Comparison of ENCODE assay signal across 29 cellular contexts in the genomic region with DNA sequence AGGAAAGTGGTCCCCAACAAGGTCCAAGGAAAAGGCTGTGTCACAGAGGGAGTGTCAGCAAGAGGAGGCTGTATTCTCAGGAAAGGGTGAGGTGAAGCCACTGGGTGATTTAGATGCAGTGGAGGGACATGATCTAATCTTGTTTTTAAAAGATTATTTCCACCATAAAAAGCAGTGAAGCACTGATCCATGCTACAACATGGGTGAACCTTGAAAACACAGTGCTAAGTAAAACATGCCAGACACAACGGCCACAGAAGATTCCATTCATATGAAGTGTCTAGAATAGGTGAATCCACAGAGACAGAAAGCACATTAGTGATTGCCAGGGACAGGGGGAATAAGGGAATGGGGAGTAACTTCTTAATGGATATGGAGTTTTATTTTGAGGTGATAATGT. TPM values are rescaled to one million over a fixed set of nuclear protein-coding genes. Genes with fewer than 3 reads are reported as not detected.
DNase-seq lines count a peak whose midpoint lies in the region; ATAC-seq and FAIRE-seq lines count a peak whose summit lies in the region.
"Had no signal": no experiment of that assay in that cellular context is flagged by ENCODE, and none has a peak within 500 bp of the region (broad histone marks: within the 10 kb centered on the region; RNA-seq: fewer than 3 reads in every experiment).

No MANE protein-coding gene starts in this region.

- H3K9me3 ChIP-seq in naive thymus-derived CD4-positive, alpha-beta T cell (ENCODE audit: control insufficient read depth in 2 of 3, low read length in 3 of 3): no peaks in the 10 kb centered on the region
- H3K9me3 ChIP-seq: A549; BLaER1 treated with 17β-estradiol and CSF1 and Interleukin-3, amounts not matched to agents 10 nM and 100 nM; gastrocnemius medialis; transverse colon had no signal

- CTCF ChIA-PET in activated naive CD4-positive, alpha-beta T cell treated with anti-CD3 and anti-CD28 coated beads, Interleukin-2, amount 10 ng/mL, durations not matched to agents 7 days and 5 days (lab: Charles Lee): interaction anchor here (1.1 to 1.3 kb wide), 2 partner anchors 9 to 26 kb away, joined by 3 to 11 read pairs; no protein-coding TSS in a partner anchor
- CTCF ChIA-PET in naive thymus-derived CD4-positive, alpha-beta T cell (lab: Charles Lee): no interaction called here

- no peaks in the 10 kb centered on the region for H3K27me3 Mint-ChIP-seq in activated naive CD4-positive, alpha-beta T cell treated with anti-CD3 and anti-CD28 coated beads, Interleukin-2, amount 10 ng/mL, durations not matched to agents 7 days and 5 days
- H3K27me3 Mint-ChIP-seq in naive thymus-derived CD4-positive, alpha-beta T cell: no peaks in the 10 kb centered on the region
- H3K27me3 Mint-ChIP-seq: activated CD4-positive, alpha-beta T cell treated with anti-CD3 and anti-CD28 coated beads, Interleukin-2, amount 10 ng/mL, durations not matched to agents 7 days and 5 days; activated CD8-positive, alpha-beta memory T cell treated with anti-CD3 and anti-CD28 coated beads, Interleukin-2, amount 10 ng/mL, durations not matched to agents 7 days and 5 days; activated naive CD8-positive, alpha-beta T cell treated with anti-CD3 and anti-CD28 coated beads, Interleukin-2, amount 10 ng/mL, durations not matched to agents 7 days and 5 days; T-cell had no signal

- no peak overlapping the region for H3K4me3 Mint-ChIP-seq in activated naive CD4-positive, alpha-beta T cell treated with anti-CD3 and anti-CD28 coated beads, Interleukin-2, amount 10 ng/mL, durations not matched to agents 7 days and 5 days
- no peak overlapping the region for H3K4me3 Mint-ChIP-seq in naive thymus-derived CD4-positive, alpha-beta T cell
- H3K4me3 Mint-ChIP-seq: activated CD4-positive, alpha-beta T cell treated with anti-CD3 and anti-CD28 coated beads, Interleukin-2, amount 10 ng/mL, durations not matched to agents 7 days and 5 days; activated CD8-positive, alpha-beta memory T cell treated with anti-CD3 and anti-CD28 coated beads, Interleukin-2, amount 10 ng/mL, durations not matched to agents 7 days and 5 days; activated naive CD8-positive, alpha-beta T cell treated with anti-CD3 and anti-CD28 coated beads, Interleukin-2, amount 10 ng/mL, durations not matched to agents 7 days and 5 days; brain; H9; T-cell had no signal

- no peaks in the 10 kb centered on the region for H3K36me3 ChIP-seq in naive thymus-derived CD4-positive, alpha-beta T cell (ENCODE audit: control insufficient read depth in 2 of 3, insufficient read depth in 3 of 3, low read length in 3 of 3)
- H3K36me3 ChIP-seq: BLaER1 treated with 17β-estradiol and CSF1 and Interleukin-3, amounts not matched to agents 10 nM and 100 nM; gastrocnemius medialis; transverse colon had no signal

- peaks cover 11% of the 10 kb centered on the region for H3K4me1 Mint-ChIP-seq in activated naive CD4-positive, alpha-beta T cell treated with anti-CD3 and anti-CD28 coated beads, Interleukin-2, amount 10 ng/mL, durations not matched to agents 7 days and 5 days
- H3K4me1 Mint-ChIP-seq in naive thymus-derived CD4-positive, alpha-beta T cell: peaks cover 0 to 18% (median 4%) of the 10 kb centered on the region in 7 donors

- no peak for FAIRE-seq in RCC 7860 (lab: Jason Lieb, UNC)
- FAIRE-seq: A549, colon, G401.6, keratinocyte had no signal

- H3K4me1 ChIP-seq in naive thymus-derived CD4-positive, alpha-beta T cell (ENCODE audit: control insufficient read depth in 2 of 2, insufficient read depth in 2 of 2, low read length in 2 of 2): no peaks in the 10 kb centered on the region

- intact Hi-C loops in naive thymus-derived CD4-positive, alpha-beta T cell (cut with micrococcal nuclease): loop anchor here (1.0 to 5.0 kb wide), 3 partner anchors 10 to 714 kb away; no protein-coding TSS in a partner anchor

- POLR2A ChIA-PET in naive thymus-derived CD4-positive, alpha-beta T cell (lab: Charles Lee): no interaction called here

- no peak for DNase-seq in activated naive CD4-positive, alpha-beta T cell treated with anti-CD3 and anti-CD28 coated beads, Interleukin-2, amount 10 ng/mL, durations not matched to agents 7 days and 5 days
- DNase-seq in activated naive CD4-positive, alpha-beta T cell treated with anti-CD3 and anti-CD28 coated beads, Interleukin-2, amount 50 U/mL, for 16 hours: no peak
- DNase-seq in RCC 7860 (ENCODE audit: low spot score) (peak; percentile 52), kidney tubule cell (ENCODE audit: low spot score) (peak; percentile 77), A172 (ENCODE audit: low spot score) (no peak), NCI-H1417 treated with DMSO at 0.1 percent for 48 hours (lab: John Stamatoyannopoulos, UW) (no peak)
- DNase-seq in naive thymus-derived CD4-positive, alpha-beta T cell: no peak
- no peak for DNase-seq in activated CD4-positive, alpha-beta T cell treated with anti-CD3 and anti-CD28 coated beads for 48 hours
- DNase-seq: activated CD4-positive, alpha-beta T cell treated with anti-CD3 and anti-CD28 coated beads, Interleukin-2, amount 10 ng/mL, durations not matched to agents 7 days and 5 days; activated CD8-positive, alpha-beta memory T cell treated with anti-CD3 and anti-CD28 coated beads, Interleukin-2, amount 10 ng/mL, durations not matched to agents 7 days and 5 days; activated naive CD8-positive, alpha-beta T cell treated with anti-CD3 and anti-CD28 coated beads, Interleukin-2, amount 10 ng/mL, durations not matched to agents 7 days and 5 days; effector memory CD4-positive, alpha-beta T cell; gastrocnemius medialis; H9; NCI-H1694 treated with DMSO at 0.1 percent for 48 hours; right cardiac atrium; SHP77 treated with DMSO at 0.1 percent for 48 hours; T-cell; transverse colon had no signal

- ATAC-seq in naive thymus-derived CD4-positive, alpha-beta T cell: no peak
- ATAC-seq: A549; activated CD8-positive, alpha-beta memory T cell treated with anti-CD3 and anti-CD28 coated beads, Interleukin-2, amount 10 ng/mL, durations not matched to agents 7 days and 5 days; esophagus mucosa; gastrocnemius medialis; right cardiac atrium; T-cell had no signal

- H3K4me3 ChIP-seq in naive thymus-derived CD4-positive, alpha-beta T cell (ENCODE audit: low read length): no peak overlapping the region
- H3K4me3 ChIP-seq: A549; BLaER1 treated with 17β-estradiol and CSF1 and Interleukin-3, amounts not matched to agents 10 nM and 100 nM; gastrocnemius medialis; transverse colon had no signal

- no peaks in the 10 kb centered on the region for H3K9me3 Mint-ChIP-seq in activated naive CD4-positive, alpha-beta T cell treated with anti-CD3 and anti-CD28 coated beads, Interleukin-2, amount 10 ng/mL, durations not matched to agents 7 days and 5 days
- H3K9me3 Mint-ChIP-seq in naive thymus-derived CD4-positive, alpha-beta T cell: peaks cover 0 to 3% (median 0%) of the 10 kb centered on the region in 11 donors
- H3K9me3 Mint-ChIP-seq: activated CD4-positive, alpha-beta T cell treated with anti-CD3 and anti-CD28 coated beads, Interleukin-2, amount 10 ng/mL, durations not matched to agents 7 days and 5 days; activated naive CD8-positive, alpha-beta T cell treated with anti-CD3 and anti-CD28 coated beads, Interleukin-2, amount 10 ng/mL, durations not matched to agents 7 days and 5 days; brain; H9; T-cell had no signal

- peak overlapping the region; percentile 21 for H3K27ac Mint-ChIP-seq in activated naive CD4-positive, alpha-beta T cell treated with anti-CD3 and anti-CD28 coated beads, Interleukin-2, amount 10 ng/mL, durations not matched to agents 7 days and 5 days
- H3K27ac Mint-ChIP-seq in naive thymus-derived CD4-positive, alpha-beta T cell: peak overlapping the region in 3 of 9 donors; percentile 14 to 52 (median 33)
- H3K27ac Mint-ChIP-seq: activated CD4-positive, alpha-beta T cell treated with anti-CD3 and anti-CD28 coated beads, Interleukin-2, amount 10 ng/mL, durations not matched to agents 7 days and 5 days; activated CD8-positive, alpha-beta memory T cell treated with anti-CD3 and anti-CD28 coated beads, Interleukin-2, amount 10 ng/mL, durations not matched to agents 7 days and 5 days; activated naive CD8-positive, alpha-beta T cell treated with anti-CD3 and anti-CD28 coated beads, Interleukin-2, amount 10 ng/mL, durations not matched to agents 7 days and 5 days; H9; T-cell had no signal

- no peak overlapping the region for H3K27ac ChIP-seq in naive thymus-derived CD4-positive, alpha-beta T cell (ENCODE audit: low read depth, low read length)
- H3K27ac ChIP-seq: gastrocnemius medialis, transverse colon had no signal

- no peaks in the 10 kb centered on the region for H3K27me3 ChIP-seq in naive thymus-derived CD4-positive, alpha-beta T cell (ENCODE audit: control insufficient read depth in 2 of 2, insufficient read depth in 2 of 2, low read length in 2 of 2)
- H3K27me3 ChIP-seq: gastrocnemius medialis, transverse colon had no signal

- H3K36me3 Mint-ChIP-seq in activated naive CD4-positive, alpha-beta T cell treated with anti-CD3 and anti-CD28 coated beads, Interleukin-2, amount 10 ng/mL, durations not matched to agents 7 days and 5 days: peaks cover 2% of the 10 kb centered on the region
- H3K36me3 Mint-ChIP-seq in naive thymus-derived CD4-positive, alpha-beta T cell: no peaks in the 10 kb centered on the region
- H3K36me3 Mint-ChIP-seq: activated naive CD8-positive, alpha-beta T cell treated with anti-CD3 and anti-CD28 coated beads, Interleukin-2, amount 10 ng/mL, durations not matched to agents 7 days and 5 days; brain; T-cell had no signal

RNA-seq across cellular contexts. Expression of a gene that starts 12.8 kb away (rescaled TPM):
- total RNA-seq in naive thymus-derived CD4-positive, alpha-beta T cell: 10 to 100 TPM in 3 of 5 experiments, 1 to 10 TPM in 2; 6.4 to 20.2 (median 14.1) TPM
- polyA plus RNA-seq in naive thymus-derived CD4-positive, alpha-beta T cell: 10 to 100 TPM; 23.2 to 28.9 TPM
- 51.2 and 52.2 TPM in 2 replicates for total RNA-seq in A172 (2014; rRNA removed; shearing (Covaris generic))

RNA-seq across cellular contexts. Expression of a gene that starts 13.0 kb away (rescaled TPM):
- 10 to 100 TPM; 55.8 to 81.1 (median 76.7) TPM for total RNA-seq in naive thymus-derived CD4-positive, alpha-beta T cell
- 10 to 100 TPM; 18.9 to 40.3 TPM for polyA plus RNA-seq in naive thymus-derived CD4-positive, alpha-beta T cell
- 56.4 and 69.1 TPM in 2 replicates for total RNA-seq in A172 (2014; rRNA removed; shearing (Covaris generic))

RNA-seq across cellular contexts. Expression of a gene that starts 23.0 kb away (rescaled TPM):
- total RNA-seq in naive thymus-derived CD4-positive, alpha-beta T cell: 100 to 1,000 TPM in 3 of 5 experiments, 10 to 100 TPM in 2; 49.5 to 124 (median 107) TPM
- 10 to 100 TPM; 15.3 to 31.2 TPM for polyA plus RNA-seq in naive thymus-derived CD4-positive, alpha-beta T cell
- total RNA-seq in A172 (2014; rRNA removed; shearing (Covaris generic)): 8.9 and 13.3 TPM in 2 replicates

RNA-seq across cellular contexts. Expression of a gene that starts 48.8 kb away (rescaled TPM):
- total RNA-seq in naive thymus-derived CD4-positive, alpha-beta T cell: under 1 TPM in 3 of 5 experiments, not detected in 2; 0.29 to 0.88 (median 0.48) TPM
- polyA plus RNA-seq in naive thymus-derived CD4-positive, alpha-beta T cell: not detected
- total RNA-seq in A172 (2014; rRNA removed; shearing (Covaris generic)): 0.22 and 1.2 TPM in 2 replicates
- total RNA-seq: activated CD8-positive, alpha-beta memory T cell treated with anti-CD3 and anti-CD28 coated beads, Interleukin-2, amount 10 ng/mL, durations not matched to agents 7 days and 5 days; gastrocnemius medialis; H9; lung microvascular endothelial cell; myocyte; omental fat pad; right cardiac atrium; transverse colon had no signal
- polyA plus RNA-seq: keratinocyte had no signal

Comparison
In these comparisons a context has a peak if more than half of its experiments do, and no peak if none do; other contexts are left out.
1. DNase-seq: peak in RCC 7860 (single experiment) and kidney tubule cell (single experiment); none in activated naive CD4-positive, alpha-beta T cell treated with anti-CD3 and anti-CD28 coated beads, Interleukin-2, amount 10 ng/mL, durations not matched to agents 7 days and 5 days (single experiment), activated naive CD4-positive, alpha-beta T cell treated with anti-CD3 and anti-CD28 coated beads, Interleukin-2, amount 50 U/mL, for 16 hours (single experiment), naive thymus-derived CD4-positive, alpha-beta T cell (0 of 9), activated CD4-positive, alpha-beta T cell treated with anti-CD3 and anti-CD28 coated beads for 48 hours (single experiment), A172 (single experiment) and NCI-H1417 treated with DMSO at 0.1 percent for 48 hours (single experiment).